ENCODE assay signal across 18 cellular contexts in genomic region chr10:43155221-43155620, GRCh38. TPM values are rescaled to one million over a fixed set of nuclear protein-coding genes. Genes with fewer than 3 reads are reported as not detected.
DNase-seq lines count a peak whose midpoint lies in the region; ATAC-seq, FAIRE-seq and TF ChIP-seq lines count a peak whose summit lies in the region.
"Had no signal": no experiment of that assay in that cellular context is flagged by ENCODE, and none has a peak within 500 bp of the region (broad histone marks: within the 10 kb centered on the region; RNA-seq: fewer than 3 reads in every experiment).

No MANE protein-coding gene starts in this region.

- H3K36me3 ChIP-seq in breast epithelium (no peaks in the 10 kb centered on the region), IMR-90 (ENCODE audit: control insufficient read depth, insufficient read depth, low read length) (no peaks in the 10 kb centered on the region), endothelial cell of umbilical vein (ENCODE audit: control insufficient read depth in 2 of 2, extremely low read depth in 1 of 2, insufficient read depth in 2 of 2, low read length in 2 of 2) (no peaks in the 10 kb centered on the region), kidney (ENCODE audit: control insufficient read depth in 1 of 2, insufficient read depth in 2 of 2, low read length in 2 of 2) (no peaks in the 10 kb centered on the region)
- H3K36me3 ChIP-seq: BE2C had no signal

- H3K18ac ChIP-seq in IMR-90 (ENCODE audit: low read depth, low read length), result no peak overlapping the region

- H2BK5ac ChIP-seq in IMR-90 (ENCODE audit: low read depth, low read length, poor library complexity, severe bottlenecking), result no peak overlapping the region

- no peaks in the 10 kb centered on the region for H3K9me3 Mint-ChIP-seq in MCF 10A (ENCODE audit: unreplicated experiment)
- H3K9me3 Mint-ChIP-seq: CD8-positive, alpha-beta memory T cell had no signal

- no peak overlapping the region for H3K14ac ChIP-seq in IMR-90 (replicated peaks; ENCODE audit: low read depth, low read length)

- FAIRE-seq in endothelial cell of umbilical vein (lab: Jason Lieb, UNC) (no peak), urothelium cell line (lab: Jason Lieb, UNC) (peak; percentile 58), kidney (lab: Jason Lieb, UNC) (no peak)
- FAIRE-seq: GM12892, GM19239, HTR-8/SVneo had no signal

- no peak overlapping the region for H3K23ac ChIP-seq in IMR-90 (ENCODE audit: low read depth, low read length)

- no peak for TF ChIP-seq POLR2A in breast epithelium (IDR thresholded peaks at IDR 0.05)
- no peak for TF ChIP-seq POLR2A in IMR-90 (IDR thresholded peaks at IDR 0.05; ENCODE audit: low read depth, low read length)
- TF ChIP-seq POLR2A in endothelial cell of umbilical vein (IDR thresholded peaks at IDR 0.05; ENCODE audit: low read depth, low read length), result no peak

- H3K4me2 ChIP-seq in IMR-90 (ENCODE audit: low read depth, low read length), result no peak overlapping the region
- H3K4me2 ChIP-seq in endothelial cell of umbilical vein (ENCODE audit: insufficient read depth, low read length), result no peak overlapping the region

- dilution Hi-C loops in IMR-90 (cut with HindIII; ENCODE audit: low sequenced_read_pairs, unreplicated experiment), result no loop called here
- dilution Hi-C loops in endothelial cell of umbilical vein (cut with MboI; ENCODE audit: extremely low pct_ligation_motif_present, low sequenced_read_pairs), result no loop called here

- H3K4ac ChIP-seq in IMR-90 (ENCODE audit: low read depth, low read length), result no peak overlapping the region

- H2BK120ac ChIP-seq in IMR-90 (ENCODE audit: low read depth, low read length), result no peak overlapping the region

- H4K8ac ChIP-seq in IMR-90 (ENCODE audit: low read depth in 2 of 2, low read length in 2 of 2), result no peak overlapping the region

- H2BK20ac ChIP-seq in IMR-90 (ENCODE audit: low read depth, low read length), result no peak overlapping the region

- H3K79me2 ChIP-seq in endothelial cell of umbilical vein (ENCODE audit: control insufficient read depth, insufficient read depth, low read length), result peaks cover 73% of the 10 kb centered on the region

- ATAC-seq in IMR-90 (ENCODE audit: low read depth), result no peak

- BruUV-seq in MCF 10A (replicated peaks; lab: Mats Ljungman, UMichigan), result TSS peak; percentile 59
- TSS peak; percentile 89 for BruUV-seq in IMR-90 (replicated peaks; lab: Mats Ljungman, UMichigan)
- BruUV-seq in endothelial cell of umbilical vein (replicated peaks; lab: Mats Ljungman, UMichigan), result TSS peak; percentile 31

- H3K36me3 Mint-ChIP-seq in MCF 10A (ENCODE audit: insufficient read depth, unreplicated experiment), result no peaks in the 10 kb centered on the region

- no peak overlapping the region for H3K9ac ChIP-seq in IMR-90 (ENCODE audit: low read depth, low read length)
- no peak overlapping the region for H3K9ac ChIP-seq in endothelial cell of umbilical vein (replicated peaks; ENCODE audit: extremely low read depth, insufficient read depth, low read length)
- H3K9ac ChIP-seq in kidney (ENCODE audit: low read length in 2 of 2), result no peak overlapping the region

- H2AFZ ChIP-seq in IMR-90 (replicated peaks; ENCODE audit: low read length, poor library complexity) (no peak overlapping the region), endothelial cell of umbilical vein (ENCODE audit: low read depth, low read length) (no peak overlapping the region)

- H4K91ac ChIP-seq in IMR-90 (ENCODE audit: insufficient read depth, low read depth, low read length), result no peak overlapping the region

- intact Hi-C loops in MCF 10A (cut with micrococcal nuclease), result no loop called here
- intact Hi-C loops in breast epithelium (cut with DNase I; ENCODE audit: low total_unique reads), result no loop called here
- intact Hi-C loops in IMR-90 (cut with micrococcal nuclease), result no loop called here
- intact Hi-C loops in endothelial cell of umbilical vein (cut with micrococcal nuclease), result no loop called here
- intact Hi-C loops in kidney (cut with DNase I), result no loop called here

- H3K4me1 ChIP-seq in breast epithelium (no peaks in the 10 kb centered on the region), IMR-90 (ENCODE audit: control insufficient read depth, insufficient read depth, low read length) (peaks cover 7% of the 10 kb centered on the region), endothelial cell of umbilical vein (ENCODE audit: control insufficient read depth, extremely low read depth, insufficient read depth, low read length) (peaks cover 4% of the 10 kb centered on the region), kidney (ENCODE audit: control insufficient read depth in 1 of 2, insufficient read depth in 1 of 2, low read depth in 1 of 2, low read length in 2 of 2) (peaks cover 0 to 6% of the 10 kb centered on the region in 2 donors)

- H4K5ac ChIP-seq in IMR-90 (ENCODE audit: low read depth, low read length), result no peak overlapping the region

- WGBS in IMR-90 (ENCODE audit: extremely low coverage in 2 of 2, insufficient read length in 1 of 2), 2 experiments, result no CpG with 5 or more reads among the region's 2 CpGs

- CTCF ChIA-PET in MCF 10A (lab: Yijun Ruan, JAX), result interaction anchor here (1.0 to 1.3 kb wide), 3 partner anchors 8 to 138 kb away, joined by 3 to 4 read pairs (median 3); no protein-coding TSS in a partner anchor
- CTCF ChIA-PET in IMR-90 (lab: Yijun Ruan, JAX), result no interaction called here
- CTCF ChIA-PET in endothelial cell of umbilical vein (lab: Charles Lee), result interaction anchor here (1.4 kb wide), 1 partner anchor 9 kb away, joined by 5 read pairs; no protein-coding TSS in a partner anchor

- in situ Hi-C loops in IMR-90 (cut with MboI; ENCODE audit: low sequenced_read_pairs), result no loop called here

- no peak overlapping the region for H3K4me3 Mint-ChIP-seq in MCF 10A (ENCODE audit: unreplicated experiment)
- H3K4me3 Mint-ChIP-seq: CD8-positive, alpha-beta memory T cell had no signal

- H3K27ac ChIP-seq in breast epithelium (no peak overlapping the region), IMR-90 (ENCODE audit: insufficient read depth, low read length) (no peak overlapping the region), endothelial cell of umbilical vein (ENCODE audit: insufficient read depth, low read depth, low read length) (no peak overlapping the region), kidney (ENCODE audit: low read depth in 2 of 2, low read length in 2 of 2) (no peak overlapping the region)
- H3K27ac ChIP-seq: C4-2B had no signal

- H2AK5ac ChIP-seq in IMR-90 (ENCODE audit: low read depth, low read length), result no peak overlapping the region

- no peaks in the 10 kb centered on the region for H3K27me3 Mint-ChIP-seq in MCF 10A (ENCODE audit: insufficient read depth, unreplicated experiment)
- H3K27me3 Mint-ChIP-seq: CD8-positive, alpha-beta memory T cell had no signal

- POLR2A ChIA-PET in MCF 10A (lab: Yijun Ruan, JAX), result interaction anchor here (2.0 kb wide), 1 partner anchor 16 kb away, joined by 14 read pairs; the partner anchor contains the start of gene CSGALNACT2
- POLR2A ChIA-PET in IMR-90 (lab: Charles Lee; ENCODE audit: unreplicated experiment), result no interaction called here
- POLR2A ChIA-PET in endothelial cell of umbilical vein (lab: Charles Lee), result no interaction called here

- peaks cover 20% of the 10 kb centered on the region for H3K4me1 Mint-ChIP-seq in MCF 10A (ENCODE audit: insufficient read depth, unreplicated experiment)

- peaks cover 4% of the 10 kb centered on the region; the same call in 1 of the 2 replicates for H3K9me1 ChIP-seq in IMR-90 (ENCODE audit: insufficient read depth, low read length)
- H3K9me1 ChIP-seq in endothelial cell of umbilical vein (replicated peaks; ENCODE audit: control insufficient read depth, extremely low read depth, insufficient read depth, low read length), result no peaks in the 10 kb centered on the region

- DNase-seq in MCF 10A (ENCODE audit: unreplicated experiment), result no peak
- no peak for DNase-seq in breast epithelium (ENCODE audit: low spot score in 2 of 2)
- DNase-seq in IMR-90, result no peak
- no peak for DNase-seq in endothelial cell of umbilical vein (ENCODE audit: low read depth, low spot score)
- DNase-seq in urothelium cell line (ENCODE audit: low spot score), result no peak
- DNase-seq in SW480 (ENCODE audit: low spot score), result no peak
- DNase-seq in SK-N-DZ (ENCODE audit: low spot score), result no peak
- no peak for DNase-seq in kidney
- DNase-seq: BE2C; Caco-2; CD8-positive, alpha-beta memory T cell; DND-41; GDM1; HCEC 1CT had no signal

- H3K27me3 ChIP-seq in breast epithelium (no peaks in the 10 kb centered on the region), IMR-90 (ENCODE audit: control insufficient read depth, insufficient read depth, low read length) (no peaks in the 10 kb centered on the region), endothelial cell of umbilical vein (ENCODE audit: control insufficient read depth in 2 of 2, insufficient read depth in 2 of 2, low read length in 2 of 2) (no peaks in the 10 kb centered on the region)
- H3K27me3 ChIP-seq: BE2C had no signal

- H4K20me1 ChIP-seq in IMR-90 (ENCODE audit: insufficient read depth, low read length) (peaks cover 31% of the 10 kb centered on the region), endothelial cell of umbilical vein (replicated peaks; ENCODE audit: control insufficient read depth, extremely low read depth, insufficient read depth, low read length) (peaks cover 6% of the 10 kb centered on the region)

- H3K79me1 ChIP-seq in IMR-90 (ENCODE audit: low read depth in 1 of 2, low read length in 2 of 2), result peaks cover 24 to 32% of the 10 kb centered on the region in 2 experiments

- no peak overlapping the region for H2BK15ac ChIP-seq in IMR-90 (ENCODE audit: low read depth, low read length)

- no peak overlapping the region for H3K27ac Mint-ChIP-seq in MCF 10A (ENCODE audit: low read depth, unreplicated experiment)

- TF ChIP-seq RAD21 in IMR-90 (IDR thresholded peaks at IDR 0.05; ENCODE audit: low read length), result no peak

- H3K9me3 ChIP-seq in breast epithelium, result no peaks in the 10 kb centered on the region
- H3K9me3 ChIP-seq in IMR-90 (ENCODE audit: control insufficient read depth, insufficient read depth, low read length), result no peaks in the 10 kb centered on the region
- no peaks in the 10 kb centered on the region for H3K9me3 ChIP-seq in endothelial cell of umbilical vein (replicated peaks; ENCODE audit: control insufficient read depth, insufficient read depth, low read length)
- no peaks in the 10 kb centered on the region for H3K9me3 ChIP-seq in kidney (ENCODE audit: control insufficient read depth in 1 of 2, low read length in 2 of 2)
- H3K9me3 ChIP-seq: BE2C had no signal

- H2AK9ac ChIP-seq in IMR-90 (replicated peaks; ENCODE audit: low read depth, low read length, poor library complexity), result no peak overlapping the region

- H3K4me3 ChIP-seq in breast epithelium, result no peak overlapping the region
- H3K4me3 ChIP-seq in IMR-90 (ENCODE audit: insufficient read depth, low read depth, low read length), result no peak overlapping the region
- H3K4me3 ChIP-seq in endothelial cell of umbilical vein (replicated peaks in 1 of 3; ENCODE audit: insufficient read depth in 1 of 3, low read depth in 1 of 3, low read length in 3 of 3), result no peak overlapping the region
- H3K4me3 ChIP-seq in kidney (ENCODE audit: low read length in 2 of 2), result no peak overlapping the region

- H3K56ac ChIP-seq in IMR-90 (ENCODE audit: extremely low read depth, insufficient read depth, low read length), result no peak overlapping the region

- TF ChIP-seq CTCF in MCF 10A (IDR thresholded peaks at IDR 0.05; ENCODE audit: unreplicated experiment), result no peak
- no peak for TF ChIP-seq CTCF in breast epithelium (IDR thresholded peaks at IDR 0.05)
- TF ChIP-seq CTCF in IMR-90 (conservative IDR thresholded peaks at IDR 0.05; ENCODE audit: low read depth, low read length), result no peak
- no peak for TF ChIP-seq CTCF in endothelial cell of umbilical vein (IDR thresholded peaks at IDR 0.05; ENCODE audit: extremely low read depth in 1 of 2, insufficient read depth in 1 of 2, low read depth in 1 of 2, low read length in 2 of 2)
- TF ChIP-seq CTCF in kidney (IDR thresholded peaks at IDR 0.05; ENCODE audit: borderline replicate concordance, extremely low read depth, insufficient read depth), result no peak

RNA-seq across cellular contexts. Expression of gene CSGALNACT2, which starts 17.0 kb away (rescaled TPM):
- total RNA-seq in MCF 10A (2022) (30.0 and 32.8 TPM in 2 replicates), breast epithelium (10 to 100 TPM; 21.6 to 35.5 (median 27.8) TPM), IMR-90 (2012; rRNA removed) (6.5 and 11.4 TPM in 2 replicates), endothelial cell of umbilical vein (17.7 and 19.9 TPM in 2 replicates), kidney (20.0 TPM)
- polyA plus RNA-seq in IMR-90 (2012; rRNA removed) (11.7 and 13.1 TPM in 2 replicates), endothelial cell of umbilical vein (7.3 and 9.7 TPM in 2 replicates), kidney (ENCODE audit: insufficient read depth, low read depth, low replicate concordance) (4.8 TPM)
- polyA plus RNA-seq in IMR-90 (2012; cell fraction: cytosol; rRNA removed), result 1.4 and 5.2 TPM in 2 replicates
- 1.8 and 19.5 TPM in 2 replicates for polyA plus RNA-seq in IMR-90 (2012; cell fraction: nucleus; rRNA removed; ENCODE audit: low replicate concordance)
- polyA plus RNA-seq in endothelial cell of umbilical vein (2011; cell fraction: cytosol; rRNA removed), result 12.0 and 12.2 TPM in 2 replicates
- 20.1 and 26.7 TPM in 2 replicates for polyA plus RNA-seq in endothelial cell of umbilical vein (2011; cell fraction: nucleus; rRNA removed)
- polyA plus RNA-seq in endothelial cell of umbilical vein (2012), result 28.8 and 33.4 TPM in 2 replicates
- 12.2 and 12.7 TPM in 2 replicates for polyA minus RNA-seq in endothelial cell of umbilical vein
- polyA minus RNA-seq in endothelial cell of umbilical vein (2011; cell fraction: cytosol; rRNA and poly(A)+ RNA removed), result 3.9 TPM
- 7.3 and 9.9 TPM in 2 replicates for polyA minus RNA-seq in endothelial cell of umbilical vein (2011; cell fraction: nucleus; rRNA and poly(A)+ RNA removed)
- 4.1 and 5.3 TPM in 2 replicates for polyA plus RNA-seq in SK-N-DZ (2014; cell fraction: cytosol; rRNA removed)
- polyA plus RNA-seq in SK-N-DZ (2014; cell fraction: nucleus; rRNA removed), result 8.5 and 20.6 TPM in 2 replicates
